ENCODE assay signal across 1 cellular context in the genomic region with DNA sequence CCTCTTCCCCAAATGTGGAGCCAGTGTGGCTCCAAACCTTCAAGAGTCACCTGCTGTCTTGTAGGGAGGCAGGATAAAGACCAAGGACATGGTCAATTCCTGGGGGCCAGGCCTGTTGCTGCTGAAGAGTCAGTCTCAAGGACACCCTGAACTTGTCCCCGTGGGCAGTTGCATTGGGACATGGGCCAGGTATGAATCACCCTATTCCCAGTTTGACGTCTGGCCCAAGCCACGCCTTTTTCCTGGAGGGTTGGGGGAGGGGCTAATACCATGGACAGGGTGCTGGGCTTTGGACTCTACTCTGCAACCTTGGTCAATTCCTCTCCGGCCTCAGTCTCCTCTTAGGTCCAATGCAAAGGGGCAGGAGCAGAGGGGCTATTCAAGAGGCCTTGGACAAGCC.
A peak's percentile ranks its signal among the peaks of the same experiment; 100 is the strongest.
TF ChIP-seq lines count a peak whose summit lies in the region.

No MANE protein-coding gene starts in this region.

TF ChIP-seq in HepG2, 621 proteins besides CTCF, POLR2A, EP300 and RAD21 (continued from another document):
- no peak for TF ChIP-seq AKNA (CRISPR knock-in tag; IDR thresholded peaks at IDR 0.05; ENCODE audit: borderline replicate concordance)
- TF ChIP-seq IRF2 (CRISPR knock-in tag; IDR thresholded peaks at IDR 0.05): 0 out of 2 replicates have a peak, but pooled peaks have one; percentile 14
- no peak for TF ChIP-seq ZBED4 (CRISPR knock-in tag; IDR thresholded peaks at IDR 0.05; ENCODE audit: borderline replicate concordance)
- TF ChIP-seq RXRA (CRISPR knock-in tag; IDR thresholded peaks at IDR 0.05): peak; percentile 24; the same call in 1 of the 2 replicates
- TF ChIP-seq, protein P1, sequence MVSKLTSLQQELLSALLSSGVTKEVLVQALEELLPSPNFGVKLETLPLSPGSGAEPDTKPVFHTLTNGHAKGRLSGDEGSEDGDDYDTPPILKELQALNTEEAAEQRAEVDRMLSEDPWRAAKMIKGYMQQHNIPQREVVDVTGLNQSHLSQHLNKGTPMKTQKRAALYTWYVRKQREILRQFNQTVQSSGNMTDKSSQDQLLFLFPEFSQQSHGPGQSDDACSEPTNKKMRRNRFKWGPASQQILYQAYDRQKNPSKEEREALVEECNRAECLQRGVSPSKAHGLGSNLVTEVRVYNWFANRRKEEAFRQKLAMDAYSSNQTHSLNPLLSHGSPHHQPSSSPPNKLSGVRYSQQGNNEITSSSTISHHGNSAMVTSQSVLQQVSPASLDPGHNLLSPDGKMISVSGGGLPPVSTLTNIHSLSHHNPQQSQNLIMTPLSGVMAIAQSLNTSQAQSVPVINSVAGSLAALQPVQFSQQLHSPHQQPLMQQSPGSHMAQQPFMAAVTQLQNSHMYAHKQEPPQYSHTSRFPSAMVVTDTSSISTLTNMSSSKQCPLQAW (CRISPR knock-in tag; IDR thresholded peaks at IDR 0.05): peak; percentile 19; the same call in 1 of the 2 replicates
- no peak for TF ChIP-seq RBFOX2 (IDR thresholded peaks at IDR 0.05; ENCODE audit: low read depth, low read length)
- TF ChIP-seq SNAPC5 (CRISPR knock-in tag; IDR thresholded peaks at IDR 0.05; ENCODE audit: borderline replicate concordance): no peak
- 0 out of 2 replicates have a peak, but pooled peaks have one; percentile 69 for TF ChIP-seq JUND (CRISPR knock-in tag; IDR thresholded peaks at IDR 0.05)
- TF ChIP-seq SKIL (CRISPR knock-in tag; IDR thresholded peaks at IDR 0.05; ENCODE audit: borderline replicate concordance): peak; percentile 55; the same call in 1 of the 2 replicates
- TF ChIP-seq CREB1 (IDR thresholded peaks at IDR 0.05): 0 out of 2 replicates have a peak, but pooled peaks have one; percentile 11
- TF ChIP-seq CREB1 (CRISPR knock-in tag; IDR thresholded peaks at IDR 0.05): peak; percentile 48; the same call in 1 of the 2 replicates
- peak; percentile 49; the same call in 1 of the 2 replicates for TF ChIP-seq SOX5 (CRISPR knock-in tag; IDR thresholded peaks at IDR 0.05; ENCODE audit: borderline replicate concordance)
